ENCODE assay signal across 8 cellular contexts in the genomic region with DNA sequence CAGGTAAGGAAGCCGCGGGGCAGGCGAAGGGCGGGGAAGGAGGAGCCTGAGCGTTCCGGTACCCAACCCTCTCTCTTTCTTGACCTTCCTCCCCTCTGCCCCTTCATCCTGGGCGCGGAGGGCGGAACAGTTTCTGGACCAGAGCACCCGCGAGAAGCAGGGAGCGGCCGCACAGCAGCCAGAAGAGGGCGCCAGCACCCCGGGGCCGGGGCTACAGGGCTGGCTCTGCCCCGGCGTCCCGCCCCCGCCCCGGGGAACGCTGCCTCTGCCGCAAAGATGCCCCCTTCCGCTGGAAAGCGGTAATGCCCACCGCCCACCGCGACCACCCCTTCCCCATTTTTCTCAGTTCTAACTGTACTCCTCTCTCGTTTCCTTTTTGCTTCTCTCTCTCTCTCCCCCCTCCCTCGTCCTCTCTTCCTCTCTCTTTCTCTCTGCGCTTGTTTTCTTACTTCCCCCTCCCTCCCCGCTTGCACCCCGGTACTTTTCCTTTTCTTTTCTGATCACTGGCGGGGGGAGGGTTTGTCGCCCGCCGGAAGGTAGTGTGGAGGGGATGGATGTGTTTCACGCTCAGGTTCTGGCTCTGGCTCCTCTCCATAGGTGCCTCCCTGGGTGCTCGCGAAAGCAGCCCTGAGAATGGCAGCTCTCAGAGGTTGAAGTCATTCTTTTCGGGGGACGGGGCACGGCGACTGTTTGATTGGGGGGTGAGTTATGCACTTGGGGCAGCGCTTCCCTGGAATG. TPM values are rescaled to one million over a fixed set of nuclear protein-coding genes. Genes with fewer than 3 reads are reported as not detected.
DNase-seq lines count a peak whose midpoint lies in the region; ATAC-seq, FAIRE-seq and TF ChIP-seq lines count a peak whose summit lies in the region.

No MANE protein-coding gene starts in this region.

- ATAC-seq in GM21360 (IDR thresholded peaks at IDR 0.05; ENCODE audit: unreplicated experiment) = peak; percentile 96
- peak; percentile 91 to 98 (median 98) for ATAC-seq in pancreas

- H3K27ac ChIP-seq in pancreas (peak overlapping the region in 1 of 4 donors; percentile 22), thyroid gland (peak overlapping the region in 2 of 3 donors; percentile 25 to 28)

- peak; percentile 59 to 79 (median 73) for TF ChIP-seq CTCF in pancreas (IDR thresholded peaks at IDR 0.05)
- peak; percentile 50 to 92 (median 58) for TF ChIP-seq CTCF in thyroid gland (IDR thresholded peaks at IDR 0.05)

- H3K9me3 ChIP-seq in pancreas (no peaks in the 10 kb centered on the region), thyroid gland (no peaks in the 10 kb centered on the region)

- peaks cover 0 to 9% (median 4%) of the 10 kb centered on the region in 3 donors for H3K4me1 ChIP-seq in pancreas
- peaks cover 21 to 29% of the 10 kb centered on the region in 2 donors for H3K4me1 ChIP-seq in thyroid gland

- WGBS in pancreas, 2 donors = 1% methylated on average over 38 to 45 of the region's 45 CpGs
- WGBS in thyroid gland, 2 donors = 1 to 2% methylated on average over 31 to 36 of the region's 45 CpGs

- H3K27me3 ChIP-seq in pancreas (peaks cover 0 to 41% (median 10%) of the 10 kb centered on the region in 4 donors), thyroid gland (peaks cover 31% of the 10 kb centered on the region)

- in situ Hi-C loops in Caki2 (cut with HindIII; ENCODE audit: low pct_unique_long_range_greater_than_20kb, low sequenced_read_pairs) = no loop called here

- H3K4me3 ChIP-seq in pancreas (peak overlapping the region; percentile 18 to 58 (median 38)), thyroid gland (replicated peaks in 1 of 3) (peak overlapping the region in 2 of 3 donors; percentile 18 to 45)

- intact Hi-C loops in head of caudate nucleus (cut with DNase I) (loop anchor here (2.0 kb wide), 1 partner anchor 31 kb away; no protein-coding TSS in a partner anchor), pancreas (cut with DNase I) (no loop called here), thyroid gland (cut with DNase I) (no loop called here)

- TF ChIP-seq POLR2A in thyroid gland (IDR thresholded peaks at IDR 0.05) = no peak

- peak; percentile 72 for DNase-seq in Caki2 (ENCODE audit: low read depth)
- DNase-seq in HS-5 (ENCODE audit: low read depth) = peak; percentile 35
- DNase-seq in RPMI7951 (ENCODE audit: low read depth) = peak; percentile 80
- peak; percentile 95 for DNase-seq in activated naive CD4-positive, alpha-beta T cell treated with Interleukin-2 at 50 U/mL for 16 hours
- DNase-seq in head of caudate nucleus = peak; percentile 58 to 94 (median 85)
- DNase-seq in pancreas = peak; percentile 62 to 94 (median 78)
- DNase-seq in thyroid gland = peak; percentile 72 to 77

- FAIRE-seq in pancreas (lab: Jason Lieb, UNC) = no peak

- H3K36me3 ChIP-seq in pancreas (no peaks in the 10 kb centered on the region), thyroid gland (no peaks in the 10 kb centered on the region)

RNA-seq across cellular contexts. Expression of gene PRDM8, which starts 13.1 kb away (rescaled TPM):
- 1.2 and 2.3 TPM in 2 replicates for total RNA-seq in Caki2 (2014; rRNA removed; shearing (Covaris generic); ENCODE audit: low replicate concordance)
- total RNA-seq in RPMI7951 (2014; rRNA removed; shearing (Covaris generic)) = 6.4 and 11.7 TPM in 2 replicates
- total RNA-seq in pancreas (1 to 10 TPM in 1 of 6 donors, under 1 TPM in 5; 0.14 to 1.5 (median 0.60) TPM), thyroid gland (1 to 10 TPM; 1.3 to 5.4 (median 2.4) TPM)
- polyA plus RNA-seq in pancreas = under 1 TPM; 0.28 to 0.49 TPM

Comparison
In these comparisons a context has a peak if more than half of its experiments do, and no peak if none do; other contexts are left out.
1. DNase-seq: peak in every context shown above with its lines; median percentile 95 in activated naive CD4-positive, alpha-beta T cell treated with Interleukin-2 at 50 U/mL for 16 hours; 85 in head of caudate nucleus; 80 in RPMI7951; 78 in pancreas; 74 in thyroid gland; 72 in Caki2; 35 in HS-5.